In the genomic region with DNA sequence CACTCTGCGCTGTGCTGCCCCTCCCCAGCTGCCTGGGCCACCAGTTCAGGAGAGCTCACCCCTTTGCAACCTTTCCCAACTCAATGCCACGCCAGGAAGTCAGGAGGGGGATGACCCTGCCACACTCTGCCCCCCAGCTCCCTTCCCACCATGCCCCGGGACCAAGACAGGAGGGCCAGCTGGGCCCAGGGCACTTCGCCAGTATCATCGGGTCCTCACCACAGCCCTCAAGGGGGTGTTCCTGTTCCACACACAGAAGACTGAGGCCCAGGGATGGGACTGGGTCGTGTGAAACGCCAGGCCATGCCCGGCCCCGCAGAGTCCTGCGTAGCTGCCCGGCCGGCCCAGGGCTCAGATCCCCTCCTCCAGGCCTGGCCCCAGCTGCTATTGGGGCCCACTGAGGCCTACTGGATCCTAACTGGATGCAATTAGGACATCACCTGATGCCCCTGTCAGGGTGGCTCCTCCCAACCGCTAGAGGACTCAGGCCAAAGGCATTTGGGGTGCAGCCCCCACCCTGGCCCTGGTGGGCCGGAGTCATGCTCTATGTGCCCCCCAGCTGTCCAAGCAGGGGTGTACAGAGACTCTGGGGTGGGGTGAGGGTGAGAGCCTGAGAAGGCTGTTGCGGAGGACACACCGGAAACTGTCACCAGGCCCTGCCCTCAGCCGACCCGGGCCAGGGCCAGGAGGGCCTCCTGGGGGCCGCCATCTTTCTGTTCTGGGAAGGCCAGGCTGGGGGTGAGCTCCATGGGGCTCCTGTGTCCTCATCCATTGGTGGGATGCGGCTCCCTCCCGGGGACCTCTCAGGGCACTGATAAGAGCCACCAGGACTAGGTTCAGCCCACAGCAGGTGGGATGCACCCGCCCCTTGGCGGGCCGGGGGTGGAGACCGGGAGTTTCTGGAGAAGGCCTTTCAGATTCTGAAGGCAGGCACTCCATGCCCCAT, we compare ENCODE assay signal across 1 cellular context.
A peak's percentile ranks its signal among the peaks of the same experiment; 100 is the strongest.
TF ChIP-seq lines count a peak whose summit lies in the region.

No MANE protein-coding gene starts in this region.

TF ChIP-seq in HepG2, 621 proteins besides CTCF, POLR2A, EP300 and RAD21 (continued from another document and continues in another):
- TF ChIP-seq, protein P1, sequence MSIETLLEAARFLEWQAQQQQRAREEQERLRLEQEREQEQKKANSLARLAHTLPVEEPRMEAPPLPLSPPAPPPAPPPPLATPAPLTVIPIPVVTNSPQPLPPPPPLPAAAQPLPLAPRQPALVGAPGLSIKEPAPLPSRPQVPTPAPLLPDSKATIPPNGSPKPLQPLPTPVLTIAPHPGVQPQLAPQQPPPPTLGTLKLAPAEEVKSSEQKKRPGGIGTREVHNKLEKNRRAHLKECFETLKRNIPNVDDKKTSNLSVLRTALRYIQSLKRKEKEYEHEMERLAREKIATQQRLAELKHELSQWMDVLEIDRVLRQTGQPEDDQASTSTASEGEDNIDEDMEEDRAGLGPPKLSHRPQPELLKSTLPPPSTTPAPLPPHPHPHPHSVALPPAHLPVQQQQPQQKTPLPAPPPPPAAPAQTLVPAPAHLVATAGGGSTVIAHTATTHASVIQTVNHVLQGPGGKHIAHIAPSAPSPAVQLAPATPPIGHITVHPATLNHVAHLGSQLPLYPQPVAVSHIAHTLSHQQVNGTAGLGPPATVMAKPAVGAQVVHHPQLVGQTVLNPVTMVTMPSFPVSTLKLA (IDR thresholded peaks at IDR 0.05): no peak
- no peak for TF ChIP-seq ZNF678 (CRISPR knock-in tag; IDR thresholded peaks at IDR 0.05)
- peak; percentile 24 for TF ChIP-seq HNF4A (CRISPR knock-in tag; IDR thresholded peaks at IDR 0.05)
- TF ChIP-seq, protein P2, sequence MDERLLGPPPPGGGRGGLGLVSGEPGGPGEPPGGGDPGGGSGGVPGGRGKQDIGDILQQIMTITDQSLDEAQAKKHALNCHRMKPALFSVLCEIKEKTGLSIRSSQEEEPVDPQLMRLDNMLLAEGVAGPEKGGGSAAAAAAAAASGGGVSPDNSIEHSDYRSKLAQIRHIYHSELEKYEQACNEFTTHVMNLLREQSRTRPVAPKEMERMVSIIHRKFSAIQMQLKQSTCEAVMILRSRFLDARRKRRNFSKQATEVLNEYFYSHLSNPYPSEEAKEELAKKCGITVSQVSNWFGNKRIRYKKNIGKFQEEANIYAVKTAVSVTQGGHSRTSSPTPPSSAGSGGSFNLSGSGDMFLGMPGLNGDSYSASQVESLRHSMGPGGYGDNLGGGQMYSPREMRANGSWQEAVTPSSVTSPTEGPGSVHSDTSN (CRISPR knock-in tag; IDR thresholded peaks at IDR 0.05): no peak
- TF ChIP-seq, protein P3, sequence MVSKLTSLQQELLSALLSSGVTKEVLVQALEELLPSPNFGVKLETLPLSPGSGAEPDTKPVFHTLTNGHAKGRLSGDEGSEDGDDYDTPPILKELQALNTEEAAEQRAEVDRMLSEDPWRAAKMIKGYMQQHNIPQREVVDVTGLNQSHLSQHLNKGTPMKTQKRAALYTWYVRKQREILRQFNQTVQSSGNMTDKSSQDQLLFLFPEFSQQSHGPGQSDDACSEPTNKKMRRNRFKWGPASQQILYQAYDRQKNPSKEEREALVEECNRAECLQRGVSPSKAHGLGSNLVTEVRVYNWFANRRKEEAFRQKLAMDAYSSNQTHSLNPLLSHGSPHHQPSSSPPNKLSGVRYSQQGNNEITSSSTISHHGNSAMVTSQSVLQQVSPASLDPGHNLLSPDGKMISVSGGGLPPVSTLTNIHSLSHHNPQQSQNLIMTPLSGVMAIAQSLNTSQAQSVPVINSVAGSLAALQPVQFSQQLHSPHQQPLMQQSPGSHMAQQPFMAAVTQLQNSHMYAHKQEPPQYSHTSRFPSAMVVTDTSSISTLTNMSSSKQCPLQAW (CRISPR knock-in tag; IDR thresholded peaks at IDR 0.05): no peak; the same call in 1 of the 2 replicates
- TF ChIP-seq HMGA1 (CRISPR knock-in tag; conservative IDR thresholded peaks at IDR 0.05): no peak
- no peak for TF ChIP-seq HDAC6 (IDR thresholded peaks at IDR 0.05; ENCODE audit: low read depth, low read length)
- TF ChIP-seq, protein P4, sequence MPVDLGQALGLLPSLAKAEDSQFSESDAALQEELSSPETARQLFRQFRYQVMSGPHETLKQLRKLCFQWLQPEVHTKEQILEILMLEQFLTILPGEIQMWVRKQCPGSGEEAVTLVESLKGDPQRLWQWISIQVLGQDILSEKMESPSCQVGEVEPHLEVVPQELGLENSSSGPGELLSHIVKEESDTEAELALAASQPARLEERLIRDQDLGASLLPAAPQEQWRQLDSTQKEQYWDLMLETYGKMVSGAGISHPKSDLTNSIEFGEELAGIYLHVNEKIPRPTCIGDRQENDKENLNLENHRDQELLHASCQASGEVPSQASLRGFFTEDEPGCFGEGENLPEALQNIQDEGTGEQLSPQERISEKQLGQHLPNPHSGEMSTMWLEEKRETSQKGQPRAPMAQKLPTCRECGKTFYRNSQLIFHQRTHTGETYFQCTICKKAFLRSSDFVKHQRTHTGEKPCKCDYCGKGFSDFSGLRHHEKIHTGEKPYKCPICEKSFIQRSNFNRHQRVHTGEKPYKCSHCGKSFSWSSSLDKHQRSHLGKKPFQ (CRISPR knock-in tag; IDR thresholded peaks at IDR 0.05; ENCODE audit: insufficient replicate concordance): peak; percentile 96
- TF ChIP-seq RBFOX2 (IDR thresholded peaks at IDR 0.05; ENCODE audit: low read depth, low read length): peak; percentile 74
- no peak for TF ChIP-seq GTF3A (CRISPR knock-in tag; conservative IDR thresholded peaks at IDR 0.05)
- no peak for TF ChIP-seq ZBTB3 (CRISPR knock-in tag; IDR thresholded peaks at IDR 0.05; ENCODE audit: borderline replicate concordance, low read depth)
- 0 out of 2 replicates have a peak, but pooled peaks have one; percentile 40 for TF ChIP-seq ZNF557 (CRISPR knock-in tag; IDR thresholded peaks at IDR 0.05)
- TF ChIP-seq, protein P5, sequence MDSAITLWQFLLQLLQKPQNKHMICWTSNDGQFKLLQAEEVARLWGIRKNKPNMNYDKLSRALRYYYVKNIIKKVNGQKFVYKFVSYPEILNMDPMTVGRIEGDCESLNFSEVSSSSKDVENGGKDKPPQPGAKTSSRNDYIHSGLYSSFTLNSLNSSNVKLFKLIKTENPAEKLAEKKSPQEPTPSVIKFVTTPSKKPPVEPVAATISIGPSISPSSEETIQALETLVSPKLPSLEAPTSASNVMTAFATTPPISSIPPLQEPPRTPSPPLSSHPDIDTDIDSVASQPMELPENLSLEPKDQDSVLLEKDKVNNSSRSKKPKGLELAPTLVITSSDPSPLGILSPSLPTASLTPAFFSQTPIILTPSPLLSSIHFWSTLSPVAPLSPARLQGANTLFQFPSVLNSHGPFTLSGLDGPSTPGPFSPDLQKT (CRISPR knock-in tag; IDR thresholded peaks at IDR 0.05; ENCODE audit: borderline replicate concordance): no peak
- TF ChIP-seq NFE2 (CRISPR knock-in tag; IDR thresholded peaks at IDR 0.05): 0 out of 2 replicates have a peak, but pooled peaks have one; percentile 12
- TF ChIP-seq CBX1 (IDR thresholded peaks at IDR 0.05; ENCODE audit: low read depth): no peak
- no peak for TF ChIP-seq MTA3 (CRISPR knock-in tag; IDR thresholded peaks at IDR 0.05)
- TF ChIP-seq NFE2L1 (CRISPR knock-in tag; IDR thresholded peaks at IDR 0.05; ENCODE audit: borderline replicate concordance): no peak
- TF ChIP-seq JUNB (CRISPR knock-in tag; IDR thresholded peaks at IDR 0.05; ENCODE audit: borderline replicate concordance): no peak
- TF ChIP-seq, protein P6, sequence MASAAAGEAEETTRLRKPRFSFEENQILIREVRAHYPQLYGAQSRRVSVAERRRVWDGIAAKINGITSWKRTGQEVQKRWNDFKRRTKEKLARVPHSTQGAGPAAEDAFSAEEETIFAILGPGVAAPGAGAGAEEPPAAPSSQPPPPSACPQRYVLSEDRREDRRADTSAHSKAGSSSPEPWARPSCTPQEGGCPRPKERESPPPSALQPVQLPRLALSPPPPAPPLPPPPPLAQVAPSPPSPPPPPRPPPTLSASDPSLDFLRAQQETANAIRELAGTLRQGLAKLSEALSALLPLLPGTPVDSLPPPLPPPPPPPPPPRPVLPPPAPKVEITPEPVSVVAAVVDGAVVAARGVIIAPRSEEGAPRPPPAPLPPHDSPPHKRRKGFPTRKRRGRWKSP (CRISPR knock-in tag; IDR thresholded peaks at IDR 0.05): no peak
- no peak; the same call in 1 of the 2 replicates for TF ChIP-seq FOSL1 (CRISPR knock-in tag; IDR thresholded peaks at IDR 0.05; ENCODE audit: borderline replicate concordance)
- TF ChIP-seq ZNF737 (CRISPR knock-in tag; IDR thresholded peaks at IDR 0.05; ENCODE audit: borderline replicate concordance): no peak
- no peak for TF ChIP-seq PHF5A (CRISPR knock-in tag; IDR thresholded peaks at IDR 0.05; ENCODE audit: low read depth, unreplicated experiment)
- peak; percentile 69; the same call in 1 of the 2 replicates for TF ChIP-seq RFXAP (CRISPR knock-in tag; IDR thresholded peaks at IDR 0.05; ENCODE audit: borderline replicate concordance)
- no peak for TF ChIP-seq SKI (IDR thresholded peaks at IDR 0.05; ENCODE audit: partially characterized antibody)
- TF ChIP-seq, protein P7, sequence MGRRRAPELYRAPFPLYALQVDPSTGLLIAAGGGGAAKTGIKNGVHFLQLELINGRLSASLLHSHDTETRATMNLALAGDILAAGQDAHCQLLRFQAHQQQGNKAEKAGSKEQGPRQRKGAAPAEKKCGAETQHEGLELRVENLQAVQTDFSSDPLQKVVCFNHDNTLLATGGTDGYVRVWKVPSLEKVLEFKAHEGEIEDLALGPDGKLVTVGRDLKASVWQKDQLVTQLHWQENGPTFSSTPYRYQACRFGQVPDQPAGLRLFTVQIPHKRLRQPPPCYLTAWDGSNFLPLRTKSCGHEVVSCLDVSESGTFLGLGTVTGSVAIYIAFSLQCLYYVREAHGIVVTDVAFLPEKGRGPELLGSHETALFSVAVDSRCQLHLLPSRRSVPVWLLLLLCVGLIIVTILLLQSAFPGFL (CRISPR knock-in tag; IDR thresholded peaks at IDR 0.05): no peak
- TF ChIP-seq, protein P8, sequence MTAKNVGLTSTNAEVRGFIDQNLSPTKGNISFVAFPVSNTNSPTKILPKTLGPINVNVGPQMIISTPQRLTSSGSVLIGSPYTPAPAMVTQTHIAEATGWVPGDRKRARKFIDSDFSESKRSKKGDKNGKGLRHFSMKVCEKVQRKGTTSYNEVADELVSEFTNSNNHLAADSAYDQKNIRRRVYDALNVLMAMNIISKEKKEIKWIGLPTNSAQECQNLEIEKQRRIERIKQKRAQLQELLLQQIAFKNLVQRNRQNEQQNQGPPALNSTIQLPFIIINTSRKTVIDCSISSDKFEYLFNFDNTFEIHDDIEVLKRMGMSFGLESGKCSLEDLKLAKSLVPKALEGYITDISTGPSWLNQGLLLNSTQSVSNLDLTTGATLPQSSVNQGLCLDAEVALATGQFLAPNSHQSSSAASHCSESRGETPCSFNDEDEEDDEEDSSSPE (CRISPR knock-in tag; IDR thresholded peaks at IDR 0.05): peak; percentile 32
- TF ChIP-seq ZFX (CRISPR knock-in tag; IDR thresholded peaks at IDR 0.05; ENCODE audit: low read depth): peak; percentile 99
- no peak for TF ChIP-seq NFE2L2 (IDR thresholded peaks at IDR 0.05; ENCODE audit: low read length)
- peak; percentile 83; the same call in 1 of the 2 replicates for TF ChIP-seq ZNF558 (CRISPR knock-in tag; IDR thresholded peaks at IDR 0.05; ENCODE audit: borderline replicate concordance)
- no peak for TF ChIP-seq ZNF383 (CRISPR knock-in tag; IDR thresholded peaks at IDR 0.05; ENCODE audit: borderline replicate concordance)
- TF ChIP-seq ZMYM2 (CRISPR knock-in tag; IDR thresholded peaks at IDR 0.05): no peak
- TF ChIP-seq, protein P9, sequence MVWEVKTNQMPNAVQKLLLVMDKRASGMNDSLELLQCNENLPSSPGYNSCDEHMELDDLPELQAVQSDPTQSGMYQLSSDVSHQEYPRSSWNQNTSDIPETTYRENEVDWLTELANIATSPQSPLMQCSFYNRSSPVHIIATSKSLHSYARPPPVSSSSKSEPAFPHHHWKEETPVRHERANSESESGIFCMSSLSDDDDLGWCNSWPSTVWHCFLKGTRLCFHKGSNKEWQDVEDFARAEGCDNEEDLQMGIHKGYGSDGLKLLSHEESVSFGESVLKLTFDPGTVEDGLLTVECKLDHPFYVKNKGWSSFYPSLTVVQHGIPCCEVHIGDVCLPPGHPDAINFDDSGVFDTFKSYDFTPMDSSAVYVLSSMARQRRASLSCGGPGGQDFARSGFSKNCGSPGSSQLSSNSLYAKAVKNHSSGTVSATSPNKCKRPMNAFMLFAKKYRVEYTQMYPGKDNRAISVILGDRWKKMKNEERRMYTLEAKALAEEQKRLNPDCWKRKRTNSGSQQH (CRISPR knock-in tag; IDR thresholded peaks at IDR 0.05; ENCODE audit: low read depth): no peak; the same call in 1 of the 2 replicates
- peak; percentile 76 for TF ChIP-seq ZNF335 (CRISPR knock-in tag; IDR thresholded peaks at IDR 0.05)
- TF ChIP-seq, protein P10, sequence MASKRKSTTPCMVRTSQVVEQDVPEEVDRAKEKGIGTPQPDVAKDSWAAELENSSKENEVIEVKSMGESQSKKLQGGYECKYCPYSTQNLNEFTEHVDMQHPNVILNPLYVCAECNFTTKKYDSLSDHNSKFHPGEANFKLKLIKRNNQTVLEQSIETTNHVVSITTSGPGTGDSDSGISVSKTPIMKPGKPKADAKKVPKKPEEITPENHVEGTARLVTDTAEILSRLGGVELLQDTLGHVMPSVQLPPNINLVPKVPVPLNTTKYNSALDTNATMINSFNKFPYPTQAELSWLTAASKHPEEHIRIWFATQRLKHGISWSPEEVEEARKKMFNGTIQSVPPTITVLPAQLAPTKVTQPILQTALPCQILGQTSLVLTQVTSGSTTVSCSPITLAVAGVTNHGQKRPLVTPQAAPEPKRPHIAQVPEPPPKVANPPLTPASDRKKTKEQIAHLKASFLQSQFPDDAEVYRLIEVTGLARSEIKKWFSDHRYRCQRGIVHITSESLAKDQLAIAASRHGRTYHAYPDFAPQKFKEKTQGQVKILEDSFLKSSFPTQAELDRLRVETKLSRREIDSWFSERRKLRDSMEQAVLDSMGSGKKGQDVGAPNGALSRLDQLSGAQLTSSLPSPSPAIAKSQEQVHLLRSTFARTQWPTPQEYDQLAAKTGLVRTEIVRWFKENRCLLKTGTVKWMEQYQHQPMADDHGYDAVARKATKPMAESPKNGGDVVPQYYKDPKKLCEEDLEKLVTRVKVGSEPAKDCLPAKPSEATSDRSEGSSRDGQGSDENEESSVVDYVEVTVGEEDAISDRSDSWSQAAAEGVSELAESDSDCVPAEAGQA (IDR thresholded peaks at IDR 0.05; ENCODE audit: low read depth): peak; percentile 50; the same call in 1 of the 2 replicates
- TF ChIP-seq, protein P10 (CRISPR knock-in tag; IDR thresholded peaks at IDR 0.05; ENCODE audit: borderline replicate concordance): peak; percentile 82
- peak; percentile 34; the same call in 1 of the 2 replicates for TF ChIP-seq ZNF598 (CRISPR knock-in tag; IDR thresholded peaks at IDR 0.05; ENCODE audit: borderline replicate concordance)
- TF ChIP-seq TAF15 (IDR thresholded peaks at IDR 0.05; ENCODE audit: low read depth, low read length, poor library complexity, severe bottlenecking): peak; percentile 27
